11 cellular contexts compared by ENCODE assay signal in genomic region chr9:34884732-34885131, GRCh38.
A peak's percentile ranks its signal among the peaks of the same experiment; 100 is the strongest.
DNase-seq lines count a peak whose midpoint lies in the region; ATAC-seq and TF ChIP-seq lines count a peak whose summit lies in the region.
"Had no signal": no experiment of that assay in that cellular context is flagged by ENCODE, and none has a peak within 500 bp of the region (broad histone marks: within the 10 kb centered on the region; RNA-seq: fewer than 3 reads in every experiment).

No MANE protein-coding gene starts in this region.

- no TSS peak for BruUV-seq in mammary epithelial cell (replicated peaks; lab: Mats Ljungman, UMichigan)

- H3K4me2 ChIP-seq in mammary epithelial cell (ENCODE audit: insufficient read depth, low read depth, low read length): peak overlapping the region; percentile 31

- H3K9ac ChIP-seq in mammary epithelial cell (ENCODE audit: insufficient read depth, low read length): no peak overlapping the region

- 6% methylated on average over 2 of the region's 2 CpGs for WGBS in mammary epithelial cell (ENCODE audit: low coverage, missing lambda C conversion rate)

- no peaks in the 10 kb centered on the region for H3K27me3 Mint-ChIP-seq in activated naive CD4-positive, alpha-beta T cell treated with anti-CD3 and anti-CD28 coated beads for 36 hours (ENCODE audit: low read depth)

- no peaks in the 10 kb centered on the region for H3K9me3 Mint-ChIP-seq in activated naive CD4-positive, alpha-beta T cell treated with anti-CD3 and anti-CD28 coated beads for 36 hours
- H3K9me3 Mint-ChIP-seq: immature natural killer cell had no signal

- CTCF ChIA-PET in mammary epithelial cell (lab: Charles Lee; ENCODE audit: low non-redundant PET): no interaction called here
- CTCF ChIA-PET in activated naive CD4-positive, alpha-beta T cell treated with anti-CD3 and anti-CD28 coated beads for 36 hours (lab: Charles Lee): no interaction called here

- H3K79me2 ChIP-seq in mammary epithelial cell (ENCODE audit: insufficient read depth, low read length): no peaks in the 10 kb centered on the region

- no peak overlapping the region for H3K27ac ChIP-seq in mammary epithelial cell (ENCODE audit: insufficient read depth, low read depth, low read length)
- H3K27ac ChIP-seq in breast epithelium: no peak overlapping the region
- H3K27ac ChIP-seq: prostate gland had no signal

- in situ Hi-C loops in mammary epithelial cell (cut with MboI; ENCODE audit: low sequenced_read_pairs in 2 of 2): no loop called here
- in situ Hi-C loops in KBM-7 (cut with MboI; ENCODE audit: low pct_unique_long_range_greater_than_20kb, low sequenced_read_pairs): loop anchor here (25.0 kb wide), 1 partner anchor 578 kb away; no protein-coding TSS in a partner anchor

- peaks cover 10% of the 10 kb centered on the region for H3K4me1 ChIP-seq in mammary epithelial cell (ENCODE audit: insufficient read depth, low read length)
- H3K4me1 ChIP-seq in breast epithelium: no peaks in the 10 kb centered on the region
- H3K4me1 ChIP-seq: prostate gland had no signal

- no peaks in the 10 kb centered on the region for H3K36me3 Mint-ChIP-seq in activated naive CD4-positive, alpha-beta T cell treated with anti-CD3 and anti-CD28 coated beads for 36 hours (ENCODE audit: low read depth)
- H3K36me3 Mint-ChIP-seq: immature natural killer cell had no signal

- H3K36me3 ChIP-seq in mammary epithelial cell (ENCODE audit: insufficient read depth, low read length) (no peaks in the 10 kb centered on the region), breast epithelium (no peaks in the 10 kb centered on the region)
- H3K36me3 ChIP-seq: prostate gland had no signal

- H3K4me3 ChIP-seq in mammary epithelial cell (replicated peaks in 1 of 3; ENCODE audit: insufficient read depth in 1 of 3, low read depth in 2 of 3, low read length in 3 of 3): no peak overlapping the region
- H3K4me3 ChIP-seq in breast epithelium: no peak overlapping the region
- H3K4me3 ChIP-seq: prostate gland had no signal

- peak; percentile 54 for DNase-seq in mammary epithelial cell
- no peak for DNase-seq in breast epithelium (ENCODE audit: low spot score in 2 of 2)
- DNase-seq in activated naive CD4-positive, alpha-beta T cell treated with anti-CD3 and anti-CD28 coated beads for 36 hours: peak; percentile 52
- DNase-seq in KBM-7: no peak
- no peak for DNase-seq in Ammon's horn (ENCODE audit: low spot score)
- DNase-seq in medulla oblongata (ENCODE audit: extremely low spot score): no peak
- DNase-seq: immature natural killer cell had no signal

- H3K27me3 ChIP-seq in mammary epithelial cell (ENCODE audit: insufficient read depth, low read length) (no peaks in the 10 kb centered on the region), breast epithelium (no peaks in the 10 kb centered on the region)

- H3K27ac Mint-ChIP-seq in activated naive CD4-positive, alpha-beta T cell treated with anti-CD3 and anti-CD28 coated beads for 36 hours: no peak overlapping the region
- H3K27ac Mint-ChIP-seq: immature natural killer cell had no signal

- no peaks in the 10 kb centered on the region for H3K4me1 Mint-ChIP-seq in activated naive CD4-positive, alpha-beta T cell treated with anti-CD3 and anti-CD28 coated beads for 36 hours (ENCODE audit: low read depth)
- H3K4me1 Mint-ChIP-seq: immature natural killer cell had no signal

- no peaks in the 10 kb centered on the region for H4K20me1 ChIP-seq in mammary epithelial cell (ENCODE audit: insufficient read depth, low read length)

- intact Hi-C loops in mammary epithelial cell (cut with micrococcal nuclease): no loop called here
- intact Hi-C loops in breast epithelium (cut with DNase I; ENCODE audit: low total_unique reads): no loop called here
- intact Hi-C loops in activated naive CD4-positive, alpha-beta T cell treated with anti-CD3 and anti-CD28 coated beads for 36 hours (cut with micrococcal nuclease): no loop called here

- TF ChIP-seq POLR2A in breast epithelium (IDR thresholded peaks at IDR 0.05): no peak

- dilution Hi-C loops in mammary epithelial cell (cut with HindIII; ENCODE audit: low sequenced_read_pairs): no loop called here

- ATAC-seq in HG03108 (IDR thresholded peaks at IDR 0.05; ENCODE audit: unreplicated experiment) (peak; percentile 76), SK-N-SH treated with all-trans-retinoic acid at 6 μM for 48 hours (no peak)
- ATAC-seq: HepG2 had no signal

- H2AFZ ChIP-seq in mammary epithelial cell (ENCODE audit: low read depth, low read length): peak overlapping the region; percentile 18

- H3K9me3 ChIP-seq in mammary epithelial cell (replicated peaks; ENCODE audit: insufficient read depth, low read length) (no peaks in the 10 kb centered on the region), breast epithelium (no peaks in the 10 kb centered on the region)
- H3K9me3 ChIP-seq: prostate gland had no signal

- no peak for TF ChIP-seq CTCF in mammary epithelial cell (conservative IDR thresholded peaks at IDR 0.05 in 1 of 2, IDR thresholded peaks at IDR 0.05 in 1 of 2; ENCODE audit: extremely low read depth in 1 of 2, insufficient read depth in 1 of 2, low read depth in 1 of 2, low read length in 2 of 2)
- no peak for TF ChIP-seq CTCF in breast epithelium (IDR thresholded peaks at IDR 0.05)

- no peak overlapping the region for H3K4me3 Mint-ChIP-seq in activated naive CD4-positive, alpha-beta T cell treated with anti-CD3 and anti-CD28 coated beads for 36 hours
- H3K4me3 Mint-ChIP-seq: immature natural killer cell had no signal

TF ChIP-seq in SK-N-SH treated with all-trans-retinoic acid at 6 μM for 48 hours, 23 proteins besides CTCF, POLR2A, EP300 and RAD21 (continues in another document):
- no peak for TF ChIP-seq TSHZ2 (CRISPR knock-in tag; IDR thresholded peaks at IDR 0.05)
- no peak for TF ChIP-seq RARB (CRISPR knock-in tag; IDR thresholded peaks at IDR 0.05)
- no peak for TF ChIP-seq CSDC2 (CRISPR knock-in tag; IDR thresholded peaks at IDR 0.05)
- TF ChIP-seq ARNTL (CRISPR knock-in tag; IDR thresholded peaks at IDR 0.05; ENCODE audit: borderline replicate concordance, low read depth): no peak
- TF ChIP-seq POU6F1 (CRISPR knock-in tag; IDR thresholded peaks at IDR 0.05; ENCODE audit: borderline replicate concordance, low read depth): no peak
- no peak for TF ChIP-seq ZFP3 (CRISPR knock-in tag; IDR thresholded peaks at IDR 0.05)
- no peak for TF ChIP-seq ZNF565 (CRISPR knock-in tag; conservative IDR thresholded peaks at IDR 0.05; ENCODE audit: low read depth)
- TF ChIP-seq GLIS3 (CRISPR knock-in tag; IDR thresholded peaks at IDR 0.05): no peak
- TF ChIP-seq PATZ1 (CRISPR knock-in tag; IDR thresholded peaks at IDR 0.05; ENCODE audit: borderline replicate concordance): no peak
- no peak for TF ChIP-seq TCF4 (CRISPR knock-in tag; IDR thresholded peaks at IDR 0.05; ENCODE audit: borderline replicate concordance)

Comparison
In these comparisons a context has a peak if more than half of its experiments do, and no peak if none do; other contexts are left out.
1. DNase-seq: peak in mammary epithelial cell (single experiment) and activated naive CD4-positive, alpha-beta T cell treated with anti-CD3 and anti-CD28 coated beads for 36 hours (single experiment); none in breast epithelium (0 of 2), KBM-7 (single experiment), Ammon's horn (single experiment) and medulla oblongata (single experiment).